ENCODE assay signal across 8 cellular contexts in genomic region chr13:76745246-76746200, GRCh38.
DNase-seq lines count a peak whose midpoint lies in the region; ATAC-seq and TF ChIP-seq lines count a peak whose summit lies in the region.

No MANE protein-coding gene starts in this region.

- TF ChIP-seq POLR2A in sigmoid colon (IDR thresholded peaks at IDR 0.05) (no peak), thyroid gland (IDR thresholded peaks at IDR 0.05) (no peak)

- no peak for TF ChIP-seq EP300 in sigmoid colon (IDR thresholded peaks at IDR 0.05)

- DNase-seq in putamen (ENCODE audit: low spot score) (peak; percentile 41), sigmoid colon (no peak), NCI-H1930 (lab: John Stamatoyannopoulos, UW) (no peak), thyroid gland (no peak), superior temporal gyrus (ENCODE audit: extremely low spot score) (no peak)

- H3K27me3 ChIP-seq in OCI-LY3 (ENCODE audit: low read depth, low read length) (peaks cover 23% of the 10 kb centered on the region), sigmoid colon (no peaks in the 10 kb centered on the region), thyroid gland (no peaks in the 10 kb centered on the region)

- H3K9me3 ChIP-seq in OCI-LY3 (ENCODE audit: insufficient read depth, low read length) (no peaks in the 10 kb centered on the region), sigmoid colon (peaks cover 0 to 5% (median 0%) of the 10 kb centered on the region in 4 donors), thyroid gland (no peaks in the 10 kb centered on the region)

- H3K36me3 ChIP-seq in OCI-LY3 (replicated peaks; ENCODE audit: low read depth, low read length) (no peaks in the 10 kb centered on the region), sigmoid colon (no peaks in the 10 kb centered on the region), thyroid gland (no peaks in the 10 kb centered on the region)

- intact Hi-C loops in sigmoid colon (cut with DNase I), result no loop called here
- intact Hi-C loops in thyroid gland (cut with DNase I), result no loop called here

- H3K27ac ChIP-seq in OCI-LY3 (ENCODE audit: low read length), result no peak overlapping the region
- H3K27ac ChIP-seq in sigmoid colon, result peak overlapping the region in 1 of 4 donors; percentile 8
- no peak overlapping the region for H3K27ac ChIP-seq in thyroid gland

- no peak overlapping the region for H2AFZ ChIP-seq in OCI-LY3 (ENCODE audit: low read depth, low read length)

- peak overlapping the region; percentile 30 for H3K4me3 ChIP-seq in OCI-LY3 (ENCODE audit: low read length)
- H3K4me3 ChIP-seq in sigmoid colon, result no peak overlapping the region
- no peak overlapping the region for H3K4me3 ChIP-seq in thyroid gland (replicated peaks in 1 of 3)

- H3K9ac ChIP-seq in OCI-LY3 (ENCODE audit: low read length), result no peak overlapping the region

- TF ChIP-seq CTCF in OCI-LY3 (IDR thresholded peaks at IDR 0.05; ENCODE audit: low read depth, low read length), result no peak
- TF ChIP-seq CTCF in sigmoid colon (IDR thresholded peaks at IDR 0.05), result no peak
- TF ChIP-seq CTCF in thyroid gland (IDR thresholded peaks at IDR 0.05), result no peak

- 38 to 52% methylated on average over 3 of the region's 3 CpGs for WGBS in sigmoid colon, 2 donors
- WGBS in thyroid gland, 2 donors, result 47 to 55% methylated on average over 3 of the region's 3 CpGs

- peak; percentile 87 for ATAC-seq in GM19351 (IDR thresholded peaks at IDR 0.05; ENCODE audit: unreplicated experiment)
- peak; percentile 82 for ATAC-seq in HG03025 (IDR thresholded peaks at IDR 0.05; ENCODE audit: low FRiP score, unreplicated experiment)

- H4K20me1 ChIP-seq in OCI-LY3 (ENCODE audit: insufficient read depth, low read length), result 0 out of 2 replicates have a peak, but pooled peaks cover 3% of the 10 kb centered on the region

- H3K4me1 ChIP-seq in OCI-LY3 (ENCODE audit: low read length) (peaks cover 18% of the 10 kb centered on the region), sigmoid colon (no peaks in the 10 kb centered on the region), thyroid gland (no peaks in the 10 kb centered on the region)

- H3K79me2 ChIP-seq in OCI-LY3 (ENCODE audit: low read length), result no peaks in the 10 kb centered on the region

- H3K4me2 ChIP-seq in OCI-LY3 (ENCODE audit: low read length), result peak overlapping the region; percentile 52
